35 cellular contexts compared by ENCODE assay signal in the genomic region with DNA sequence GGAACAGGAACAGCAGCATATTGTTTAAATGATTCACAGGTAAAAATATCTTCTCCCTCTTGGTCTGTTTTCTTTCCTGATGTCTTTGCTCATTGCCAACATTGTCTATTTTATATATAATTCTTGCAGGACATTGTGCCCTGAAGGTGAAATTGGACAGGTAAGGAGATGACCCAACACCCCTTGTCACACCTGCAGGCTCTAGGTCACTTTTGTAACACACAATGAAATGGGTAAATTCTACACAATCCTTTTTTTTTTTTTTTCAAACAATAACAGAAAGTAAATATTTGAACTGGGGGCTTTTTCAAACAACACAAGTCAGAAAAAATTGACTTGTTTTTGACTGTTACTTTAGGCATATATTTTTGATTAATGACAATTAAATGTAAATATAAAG.
"Had no signal": no experiment of that assay in that cellular context is flagged by ENCODE, and none has a peak within 500 bp of the region (broad histone marks: within the 10 kb centered on the region; RNA-seq: fewer than 3 reads in every experiment).

No MANE protein-coding gene starts in this region.

- DNase-seq: activated CD4-positive, alpha-beta T cell treated with anti-CD3 and anti-CD28 coated beads for 36 hours; activated CD4-positive, alpha-beta T cell treated with anti-CD3 and anti-CD28 coated beads, Interleukin-2, amount 10 ng/mL, durations not matched to agents 7 days and 5 days; activated CD4-positive, alpha-beta T cell treated with anti-CD3 and anti-CD28 coated beads, Interleukin-2, amount 50 U/mL, for 48 hours; activated CD8-positive, alpha-beta T cell treated with anti-CD3 and anti-CD28 coated beads, Interleukin-2, amount 10 ng/mL, durations not matched to agents 7 days and 5 days; activated gamma-delta T cell; activated naive CD4-positive, alpha-beta T cell treated with Interleukin-2 at 50 U/mL for 16 hours; activated naive CD8-positive, alpha-beta T cell treated with anti-CD3 and anti-CD28 coated beads, Interleukin-2, amount 10 ng/mL, durations not matched to agents 7 days and 5 days; activated T-cell treated with anti-CD3 and anti-CD28 coated beads, Interleukin-2, amount 50 U/mL, for 24 hours; amygdala; body of pancreas; caudate nucleus; cerebellar nuclear complex; MM.1S; MV-4-11; NCI-H1092; NCI-H1436 treated with DMSO at 0.1 percent for 48 hours; NCI-H187 treated with DMSO at 0.1 percent for 48 hours; NCI-H2081; NCI-H2171 treated with DMSO at 0.1 percent for 48 hours; NCI-H2227 treated with DMSO at 0.1 percent for 48 hours; NCI-H446; NCI-H524; NCI-H69; NK-92 treated with Interleukin-12 subunit alpha and Interleukin-12 subunit beta, amount 100 ng/mL, for 24 hours; PC-3; Peyer's patch; RPMI8226; SHP77 treated with DMSO at 0.1 percent for 48 hours; SK-N-SH had no signal

- H3K36me3 ChIP-seq: breast epithelium, Peyer's patch, SJSA1 had no signal

- FAIRE-seq: astrocyte, TTC549 had no signal

- H3K27me3 ChIP-seq: body of pancreas, breast epithelium, Peyer's patch had no signal

- ATAC-seq: activated CD4-positive, alpha-beta T cell treated with anti-CD3 and anti-CD28 coated beads for 36 hours; activated CD4-positive, CD25-positive, alpha-beta regulatory T cell treated with anti-CD3 and anti-CD28 coated beads, Interleukin-2, amount 50 U/mL, for 24 hours; activated CD8-positive, alpha-beta T cell treated with anti-CD3 and anti-CD28 coated beads, Interleukin-2, amount 10 ng/mL, durations not matched to agents 7 days and 5 days; body of pancreas; PC-3; WTC11 had no signal

- H3K4me3 ChIP-seq: body of pancreas, breast epithelium, Peyer's patch, SJSA1 had no signal
